Comparison of ENCODE assay signal across 19 cellular contexts in genomic region chr6:144383336-144383735, GRCh38.
DNase-seq lines count a peak whose midpoint lies in the region; ATAC-seq, FAIRE-seq and TF ChIP-seq lines count a peak whose summit lies in the region.
"Had no signal": no experiment of that assay in that cellular context is flagged by ENCODE, and none has a peak within 500 bp of the region (broad histone marks: within the 10 kb centered on the region; RNA-seq: fewer than 3 reads in every experiment).

No MANE protein-coding gene starts in this region.

- H3K4me1 ChIP-seq in pancreas (peaks cover 5 to 10% (median 5%) of the 10 kb centered on the region in 3 donors), SK-N-SH (ENCODE audit: control insufficient read depth in 1 of 2, insufficient read depth in 2 of 2, low read depth in 1 of 2, low read length in 1 of 2) (no peaks in the 10 kb centered on the region)
- H3K4me1 ChIP-seq: BLaER1 had no signal

- no peaks in the 10 kb centered on the region for H3K9me2 ChIP-seq in SK-N-SH

- H4K20me1 ChIP-seq in SK-N-SH (ENCODE audit: insufficient read depth): no peaks in the 10 kb centered on the region

- no peaks in the 10 kb centered on the region for H3K9me3 ChIP-seq in pancreas
- no peaks in the 10 kb centered on the region for H3K9me3 ChIP-seq in SK-N-SH

- no peak for FAIRE-seq in pancreas (lab: Jason Lieb, UNC)
- FAIRE-seq: D721Med, GM12892, GM19239 had no signal

- TF ChIP-seq CTCF in natural killer cell (IDR thresholded peaks at IDR 0.05): no peak
- TF ChIP-seq CTCF in VCaP (conservative IDR thresholded peaks at IDR 0.05): no peak
- TF ChIP-seq CTCF in pancreas (IDR thresholded peaks at IDR 0.05): no peak
- TF ChIP-seq CTCF in SK-N-SH (IDR thresholded peaks at IDR 0.05): no peak

- no peak for TF ChIP-seq RAD21 in SK-N-SH (IDR thresholded peaks at IDR 0.05; ENCODE audit: low read length)

- H3K9ac ChIP-seq in SK-N-SH: no peak overlapping the region
- H3K9ac ChIP-seq: BLaER1 had no signal

- H3K9me3 Mint-ChIP-seq in natural killer cell: no peaks in the 10 kb centered on the region
- H3K9me3 Mint-ChIP-seq in natural killer cell treated with Interleukin-12 subunit alpha and Interleukin-12 subunit beta and Interleukin-15 and Interleukin-18, amount 100 ng/mL, for 72 hours: peaks cover 23% of the 10 kb centered on the region

- H3K79me2 ChIP-seq in SK-N-SH (ENCODE audit: insufficient read depth): peaks cover 3% of the 10 kb centered on the region; the same call in 1 of the 2 replicates

- H3K27me3 Mint-ChIP-seq in natural killer cell (ENCODE audit: low read depth in 2 of 2): no peaks in the 10 kb centered on the region
- H3K27me3 Mint-ChIP-seq in natural killer cell treated with Interleukin-12 subunit alpha and Interleukin-12 subunit beta and Interleukin-15 and Interleukin-18, amount 100 ng/mL, for 72 hours: no peaks in the 10 kb centered on the region
- H3K27me3 Mint-ChIP-seq: CD4-positive, CD25-positive, alpha-beta regulatory T cell had no signal

- H3K27ac ChIP-seq in VCaP: peak overlapping the region; percentile 65
- H3K27ac ChIP-seq in pancreas: no peak overlapping the region
- no peak overlapping the region for H3K27ac ChIP-seq in SK-N-SH (ENCODE audit: low read depth in 2 of 2, low read length in 1 of 2)
- H3K27ac ChIP-seq: BLaER1 had no signal

- H3K27me3 ChIP-seq in pancreas: no peaks in the 10 kb centered on the region
- H3K27me3 ChIP-seq in SK-N-SH (ENCODE audit: insufficient read depth): no peaks in the 10 kb centered on the region; the same call in 1 of the 2 replicates
- H3K27me3 ChIP-seq: BLaER1 had no signal

- intact Hi-C loops in natural killer cell (cut with micrococcal nuclease): no loop called here
- intact Hi-C loops in pancreas (cut with DNase I): no loop called here

- peaks cover 5% of the 10 kb centered on the region for H3K36me3 Mint-ChIP-seq in natural killer cell
- peaks cover 29% of the 10 kb centered on the region for H3K36me3 Mint-ChIP-seq in natural killer cell treated with Interleukin-12 subunit alpha and Interleukin-12 subunit beta and Interleukin-15 and Interleukin-18, amount 100 ng/mL, for 72 hours

- no peak overlapping the region for H2AFZ ChIP-seq in SK-N-SH (ENCODE audit: low read depth)

- WGBS in pancreas, 2 donors: 47 to 66% methylated on average over 2 of the region's 2 CpGs
- WGBS in SK-N-SH (ENCODE audit: low lambda C conversion rate): 13% methylated on average over 2 of the region's 2 CpGs

- H3K4me3 ChIP-seq in pancreas (no peak overlapping the region), SK-N-SH (ENCODE audit: low read depth in 2 of 2, low read length in 1 of 2) (no peak overlapping the region)
- H3K4me3 ChIP-seq: BLaER1 had no signal

- peaks cover 62 to 74% of the 10 kb centered on the region in 2 donors for H3K4me1 Mint-ChIP-seq in natural killer cell
- peaks cover 30 to 45% of the 10 kb centered on the region in 2 donors for H3K4me1 Mint-ChIP-seq in natural killer cell treated with Interleukin-12 subunit alpha and Interleukin-12 subunit beta and Interleukin-15 and Interleukin-18, amount 100 ng/mL, for 72 hours (ENCODE audit: low read depth in 2 of 2)

- CTCF ChIA-PET in SK-N-SH (lab: Yijun Ruan, JAX): interaction anchor here (1.2 kb wide), 1 partner anchor 47 kb away, joined by 3 read pairs; no protein-coding TSS in a partner anchor

- no peak for DNase-seq in natural killer cell
- DNase-seq in natural killer cell treated with Interleukin-12 subunit alpha and Interleukin-12 subunit beta and Interleukin-15 and Interleukin-18, amount 100 ng/mL, for 72 hours (ENCODE audit: low spot score): no peak
- DNase-seq in pancreas: no peak
- no peak for DNase-seq in SK-N-SH
- no peak for DNase-seq in stimulated activated CD4-positive, alpha-beta T cell treated with anti-CD3 and anti-CD28 coated beads, Interleukin-4, amount 100 ng/mL, for 4 hours
- DNase-seq: 8988T; AML-193; CD4-positive, CD25-positive, alpha-beta regulatory T cell; COR-L47; DND-41; GDM1; KBM-7 had no signal

- POLR2A ChIA-PET in SK-N-SH (lab: Yijun Ruan, JAX): no interaction called here

- H3K36me3 ChIP-seq in pancreas (no peaks in the 10 kb centered on the region), SK-N-SH (replicated peaks in 1 of 2; ENCODE audit: control insufficient read depth in 1 of 2, insufficient read depth in 2 of 2, low read length in 1 of 2) (no peaks in the 10 kb centered on the region)

- peak overlapping the region; percentile 28 to 69 for H3K27ac Mint-ChIP-seq in natural killer cell
- H3K27ac Mint-ChIP-seq in natural killer cell treated with Interleukin-12 subunit alpha and Interleukin-12 subunit beta and Interleukin-15 and Interleukin-18, amount 100 ng/mL, for 72 hours: no peak overlapping the region

- no peak for TF ChIP-seq EP300 in SK-N-SH (IDR thresholded peaks at IDR 0.05; ENCODE audit: borderline replicate concordance in 1 of 2, low read depth in 1 of 2, low read length in 1 of 2)

- no peak overlapping the region for H3K4me2 ChIP-seq in SK-N-SH
- H3K4me2 ChIP-seq: BLaER1 had no signal

- H3F3A ChIP-seq in SK-N-SH (replicated peaks; ENCODE audit: insufficient read depth): peaks cover 12% of the 10 kb centered on the region

- no peak for ATAC-seq in natural killer cell
- no peak for ATAC-seq in natural killer cell treated with Interleukin-12 subunit alpha and Interleukin-12 subunit beta and Interleukin-15 and Interleukin-18, amount 100 ng/mL, for 72 hours
- peak in 3 of 4 donors; percentile 40 to 63 (median 51) for ATAC-seq in pancreas
- no peak for ATAC-seq in GM19395 (IDR thresholded peaks at IDR 0.05; ENCODE audit: unreplicated experiment)
- ATAC-seq: HCT116 had no signal

- no peak overlapping the region for H3K4me3 Mint-ChIP-seq in natural killer cell
- no peak overlapping the region for H3K4me3 Mint-ChIP-seq in natural killer cell treated with Interleukin-12 subunit alpha and Interleukin-12 subunit beta and Interleukin-15 and Interleukin-18, amount 100 ng/mL, for 72 hours

TF ChIP-seq in SK-N-SH, 30 proteins besides CTCF, POLR2A, EP300 and RAD21:
- TF ChIP-seq, protein P1, sequence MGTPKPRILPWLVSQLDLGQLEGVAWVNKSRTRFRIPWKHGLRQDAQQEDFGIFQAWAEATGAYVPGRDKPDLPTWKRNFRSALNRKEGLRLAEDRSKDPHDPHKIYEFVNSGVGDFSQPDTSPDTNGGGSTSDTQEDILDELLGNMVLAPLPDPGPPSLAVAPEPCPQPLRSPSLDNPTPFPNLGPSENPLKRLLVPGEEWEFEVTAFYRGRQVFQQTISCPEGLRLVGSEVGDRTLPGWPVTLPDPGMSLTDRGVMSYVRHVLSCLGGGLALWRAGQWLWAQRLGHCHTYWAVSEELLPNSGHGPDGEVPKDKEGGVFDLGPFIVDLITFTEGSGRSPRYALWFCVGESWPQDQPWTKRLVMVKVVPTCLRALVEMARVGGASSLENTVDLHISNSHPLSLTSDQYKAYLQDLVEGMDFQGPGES (IDR thresholded peaks at IDR 0.05; ENCODE audit: low read depth, low read length): no peak
- TF ChIP-seq ELF1 (IDR thresholded peaks at IDR 0.05): no peak
TF ChIP-seq in SK-N-SH: peak in this region for 0.

Comparison
In these comparisons a context has a peak if more than half of its experiments do, and no peak if none do; other contexts are left out.
1. H3K27ac Mint-ChIP-seq: peak in natural killer cell (2 of 2); none in natural killer cell treated with Interleukin-12 subunit alpha and Interleukin-12 subunit beta and Interleukin-15 and Interleukin-18, amount 100 ng/mL, for 72 hours (0 of 2).
2. ATAC-seq: peak in pancreas (3 of 4); none in natural killer cell (0 of 3), natural killer cell treated with Interleukin-12 subunit alpha and Interleukin-12 subunit beta and Interleukin-15 and Interleukin-18, amount 100 ng/mL, for 72 hours (0 of 2) and GM19395 (single experiment).